Comparison of ENCODE assay signal across 9 cellular contexts in genomic region chr19:53185155-53185882, GRCh38. TPM values are rescaled to one million over a fixed set of nuclear protein-coding genes. Genes with fewer than 3 reads are reported as not detected.
DNase-seq lines count a peak whose midpoint lies in the region; ATAC-seq and TF ChIP-seq lines count a peak whose summit lies in the region.
"Not testable (repeated sequence)": the region's sequence is repeated elsewhere in the genome, so short reads cannot be mapped to it uniquely, and the experiment has no call there.
"Had no signal": no experiment of that assay in that cellular context is flagged by ENCODE, and none has a peak within 500 bp of the region (broad histone marks: within the 10 kb centered on the region; RNA-seq: fewer than 3 reads in every experiment).

No MANE protein-coding gene starts in this region.

- H3K9me3 Mint-ChIP-seq in WTC11 = not testable (repeated sequence)
- H3K9me3 Mint-ChIP-seq in naive B cell = peaks cover 9 to 38% (median 20%) of the 10 kb centered on the region in 7 donors

- not testable (repeated sequence) for H3K4me2 ChIP-seq in Karpas-422 (ENCODE audit: low read depth, low read length, poor library complexity, severe bottlenecking); OCI-LY7 (ENCODE audit: low read length)

- H3K79me2 ChIP-seq in Karpas-422 (ENCODE audit: low read length); OCI-LY7 (ENCODE audit: insufficient read depth, low read depth, low read length): not testable (repeated sequence)

- CTCF ChIA-PET in GM10248 (lab: Yijun Ruan, JAX); OCI-LY7 (lab: Charles Lee; ENCODE audit: unreplicated experiment): not testable (repeated sequence)
- CTCF ChIA-PET in WTC11 (lab: Charles Lee) = interaction anchor here (0.8 to 1.6 kb wide), 2 partner anchors 10 to 108 kb away, joined by 3 to 11 read pairs; no protein-coding TSS in a partner anchor

- not testable (repeated sequence) for H3K4me1 ChIP-seq in BE2C; Karpas-422 (ENCODE audit: low read length); OCI-LY7 (ENCODE audit: insufficient read depth, low read length, poor library complexity, severe bottlenecking); testis

- not testable (repeated sequence) for H3K9ac ChIP-seq in Karpas-422 (ENCODE audit: low read length)

- not testable (repeated sequence) for H3K27ac ChIP-seq in Karpas-422 (ENCODE audit: low read length); testis
- peak overlapping the region; percentile 25 for H3K27ac ChIP-seq in OCI-LY7 (ENCODE audit: low read depth, low read length, poor library complexity, severe bottlenecking)

- TSS peak; percentile 28 for BruUV-seq in OCI-LY7 (replicated peaks; lab: Mats Ljungman, UMichigan)

- H3K27ac Mint-ChIP-seq in WTC11 (peak overlapping the region; percentile 5; the same call in 1 of the 2 replicates), naive B cell (peak overlapping the region in 5 of 6 donors; percentile 35 to 86 (median 78))

- not testable (repeated sequence) for H3K27me3 Mint-ChIP-seq in WTC11 (ENCODE audit: low read depth); naive B cell

- not testable (repeated sequence) for H3K4me1 Mint-ChIP-seq in WTC11
- H3K4me1 Mint-ChIP-seq in naive B cell = peaks cover 17 to 25% (median 23%) of the 10 kb centered on the region in 3 donors

- H3K36me3 Mint-ChIP-seq in WTC11 (peaks cover 25% of the 10 kb centered on the region), naive B cell (peaks cover 0 to 47% of the 10 kb centered on the region in 2 donors)

- not testable (repeated sequence) for H3K9me2 ChIP-seq in Karpas-422 (replicated peaks; ENCODE audit: insufficient read depth, low read length); OCI-LY7 (ENCODE audit: insufficient read depth, low read length)

- H3K9me3 ChIP-seq in BE2C; Karpas-422 (ENCODE audit: low read length); OCI-LY7 (ENCODE audit: low read length); testis: not testable (repeated sequence)

- not testable (repeated sequence) for H3K36me3 ChIP-seq in BE2C; testis (ENCODE audit: low read depth, missing control alignments)
- H3K36me3 ChIP-seq in Karpas-422 (ENCODE audit: insufficient read depth, low read length) (peaks cover 32% of the 10 kb centered on the region), OCI-LY7 (ENCODE audit: insufficient read depth, low read length) (peaks cover 19% of the 10 kb centered on the region)

- 89 to 91% methylated on average over 11 to 13 of the region's 19 CpGs for WGBS in testis, 2 donors

- H3K27me3 ChIP-seq in BE2C; Karpas-422 (ENCODE audit: low read length); testis: not testable (repeated sequence)

- not testable (repeated sequence) for H4K20me1 ChIP-seq in Karpas-422 (ENCODE audit: insufficient read depth, low read depth, low read length); OCI-LY7 (ENCODE audit: insufficient read depth, low read length)

- not testable (repeated sequence) for H3K4me3 Mint-ChIP-seq in WTC11
- peak overlapping the region; percentile 56 to 90 (median 72) for H3K4me3 Mint-ChIP-seq in naive B cell

- POLR2A ChIA-PET in GM10248 (lab: Yijun Ruan, JAX); OCI-LY7 (lab: Charles Lee); WTC11 (lab: Charles Lee): not testable (repeated sequence)

- not testable (repeated sequence) for H3K4me3 ChIP-seq in BE2C (ENCODE audit: low read depth, low read length); Karpas-422 (ENCODE audit: low read length); OCI-LY7 (ENCODE audit: low read depth, low read length, poor library complexity, severe bottlenecking); testis

- TF ChIP-seq CTCF in BE2C (IDR thresholded peaks at IDR 0.05; ENCODE audit: low read depth, low read length) (peak; percentile 4; the same call in 1 of the 2 replicates), GM10248 (IDR thresholded peaks at IDR 0.05; ENCODE audit: control extremely low read depth, extremely low read depth, low read depth, missing control alignments) (peak; percentile 13), OCI-LY7 (conservative IDR thresholded peaks at IDR 0.05; ENCODE audit: low read length) (peak; percentile 43), WTC11 (IDR thresholded peaks at IDR 0.05) (0 out of 2 replicates have a peak, but pooled peaks have one; percentile 19), testis (IDR thresholded peaks at IDR 0.05) (peak in 1 of 3 experiments; percentile 3)

- not testable (repeated sequence) for H2AFZ ChIP-seq in Karpas-422 (ENCODE audit: low read length); OCI-LY7 (ENCODE audit: low read length)

- DNase-seq in BE2C (peak; percentile 13), Karpas-422 (peak; percentile 59), OCI-LY7 (ENCODE audit: low spot score) (peak; percentile 16), WTC11 (ENCODE audit: low spot score) (peak; percentile 72), dermis blood vessel endothelial cell (peak; percentile 25), naive B cell (peak; percentile 46), testis (peak; percentile 68)
- DNase-seq in GM10248 (ENCODE audit: extremely low spot score) = not testable (repeated sequence)

- intact Hi-C loops in OCI-LY7 (cut with micrococcal nuclease; ENCODE audit: unreplicated experiment); testis (cut with DNase I; ENCODE audit: low total_unique reads): not testable (repeated sequence)

- not testable (repeated sequence) for TF ChIP-seq POLR2A in testis (IDR thresholded peaks at IDR 0.05)

- not testable (repeated sequence) for ATAC-seq in WTC11
- ATAC-seq in naive B cell (ENCODE audit: low read depth in 2 of 2) = peak; percentile 82 to 90

RNA-seq across cellular contexts. Expression of gene ZNF665, which starts 7.8 kb away (rescaled TPM):
- polyA plus RNA-seq in BE2C (2012; ENCODE audit: insufficient read depth, insufficient read length, low read depth) = 0.22 TPM
- total RNA-seq in Karpas-422 (2014; rRNA removed; shearing (Covaris generic); ENCODE audit: low replicate concordance) = 9.3 and 52.1 TPM in 2 replicates
- 3.3 and 12.2 TPM in 2 replicates for total RNA-seq in OCI-LY7 (2014; rRNA removed; shearing (Covaris generic))
- total RNA-seq in OCI-LY7 (2022) (9.8 and 12.2 TPM in 2 replicates), WTC11 (2021) (5.3 to 7.5 TPM (median 5.7 TPM) in 3 replicates), dermis blood vessel endothelial cell (2.6 and 3.0 TPM in 2 replicates), testis (10 to 100 TPM in 1 of 2 donors, 1 to 10 TPM in 1; 7.6 to 11.7 TPM)
- polyA plus RNA-seq in naive B cell (ENCODE audit: low read depth in 6 of 6) (10 to 100 TPM; 17.6 to 36.9 (median 20.0) TPM), testis (ENCODE audit: insufficient read depth, low read depth, low replicate concordance) (4.2 TPM)
- total RNA-seq: HT1080 had no signal

RNA-seq across cellular contexts. Expression of gene ZNF347, which starts 26.5 kb away (rescaled TPM):
- polyA plus RNA-seq in BE2C (2012; ENCODE audit: insufficient read depth, insufficient read length, low read depth) = 3.1 TPM
- 11.3 and 17.6 TPM in 2 replicates for total RNA-seq in Karpas-422 (2014; rRNA removed; shearing (Covaris generic); ENCODE audit: low replicate concordance)
- total RNA-seq in OCI-LY7 (2014; rRNA removed; shearing (Covaris generic)) = 11.6 and 11.8 TPM in 2 replicates
- total RNA-seq in OCI-LY7 (2022) = 13.9 and 15.6 TPM in 2 replicates
- 10.9 to 11.3 TPM (median 11.0 TPM) in 3 replicates for total RNA-seq in WTC11 (2021)
- total RNA-seq in dermis blood vessel endothelial cell = 7.5 and 8.3 TPM in 2 replicates
- 10 to 100 TPM in 3 of 6 donors, 1 to 10 TPM in 3; 3.4 to 13.3 (median 9.5) TPM for polyA plus RNA-seq in naive B cell (ENCODE audit: low read depth in 6 of 6)
- 10 to 100 TPM; 12.2 to 13.0 TPM for total RNA-seq in testis
- 4.6 TPM for polyA plus RNA-seq in testis (ENCODE audit: insufficient read depth, low read depth, low replicate concordance)

RNA-seq across cellular contexts. Expression of gene ZNF415, which starts 52.6 kb away (rescaled TPM):
- 1.1 TPM for polyA plus RNA-seq in BE2C (2012; ENCODE audit: insufficient read depth, insufficient read length, low read depth)
- total RNA-seq in Karpas-422 (2014; rRNA removed; shearing (Covaris generic); ENCODE audit: low replicate concordance) = 9.1 and 11.1 TPM in 2 replicates
- total RNA-seq in OCI-LY7 (2014; rRNA removed; shearing (Covaris generic)) = 0.18 and 0.63 TPM in 2 replicates
- total RNA-seq in OCI-LY7 (2022) = 0.51 and 0.89 TPM in 2 replicates
- 9.3 to 11.2 TPM (median 11.2 TPM) in 3 replicates for total RNA-seq in WTC11 (2021)
- total RNA-seq in dermis blood vessel endothelial cell = 1.6 and 1.9 TPM in 2 replicates
- polyA plus RNA-seq in naive B cell (ENCODE audit: low read depth in 6 of 6) = 10 to 100 TPM in 2 of 6 donors, 1 to 10 TPM in 4; 4.6 to 22.2 (median 6.8) TPM
- total RNA-seq in testis = 10 to 100 TPM; 43.8 to 63.8 TPM
- 42.5 TPM for polyA plus RNA-seq in testis (ENCODE audit: insufficient read depth, low read depth, low replicate concordance)
- total RNA-seq: HT1080 had no signal
